ENCODE assay signal across 20 cellular contexts in genomic region chr11:68965901-68966868, GRCh38. TPM values are rescaled to one million over a fixed set of nuclear protein-coding genes. Genes with fewer than 3 reads are reported as not detected.
DNase-seq lines count a peak whose midpoint lies in the region; TF ChIP-seq lines count a peak whose summit lies in the region.
"Had no signal": no experiment of that assay in that cellular context is flagged by ENCODE, and none has a peak within 500 bp of the region (broad histone marks: within the 10 kb centered on the region; RNA-seq: fewer than 3 reads in every experiment).

No MANE protein-coding gene starts in this region.

- TF ChIP-seq CTCF in VCaP (conservative IDR thresholded peaks at IDR 0.05) (no peak), chondrocyte (IDR thresholded peaks at IDR 0.05) (no peak), sigmoid colon (IDR thresholded peaks at IDR 0.05) (no peak)

- no peak for TF ChIP-seq EP300 in sigmoid colon (IDR thresholded peaks at IDR 0.05)

- WGBS in sigmoid colon, 2 donors = 86 to 88% methylated on average over 15 of the region's 15 CpGs

- H3K36me3 Mint-ChIP-seq in activated CD4-positive, alpha-beta T cell treated with anti-CD3 and anti-CD28 coated beads, Interleukin-2, amount 10 ng/mL, durations not matched to agents 24 days and 14 days (ENCODE audit: low read depth) = peaks cover 3% of the 10 kb centered on the region
- H3K36me3 Mint-ChIP-seq in chondrocyte (ENCODE audit: low read depth) = no peaks in the 10 kb centered on the region

- H3K36me3 ChIP-seq in sigmoid colon = no peaks in the 10 kb centered on the region
- H3K36me3 ChIP-seq: brain microvascular endothelial cell, pancreas, upper lobe of left lung had no signal

- H3K4me1 Mint-ChIP-seq in activated CD4-positive, alpha-beta T cell treated with anti-CD3 and anti-CD28 coated beads, Interleukin-2, amount 10 ng/mL, durations not matched to agents 24 days and 14 days = peaks cover 12% of the 10 kb centered on the region
- H3K4me1 Mint-ChIP-seq in chondrocyte (ENCODE audit: low read depth) = no peaks in the 10 kb centered on the region

- peak overlapping the region; percentile 3 for H3K4me3 Mint-ChIP-seq in activated CD4-positive, alpha-beta T cell treated with anti-CD3 and anti-CD28 coated beads, Interleukin-2, amount 10 ng/mL, durations not matched to agents 24 days and 14 days
- H3K4me3 Mint-ChIP-seq in chondrocyte (ENCODE audit: unreplicated experiment) = no peak overlapping the region

- H3K9me3 ChIP-seq in sigmoid colon = no peaks in the 10 kb centered on the region
- H3K9me3 ChIP-seq: pancreas, upper lobe of left lung had no signal

- no peaks in the 10 kb centered on the region for H3K27me3 ChIP-seq in sigmoid colon
- H3K27me3 ChIP-seq: pancreas, upper lobe of left lung had no signal

- no peaks in the 10 kb centered on the region for H3K27me3 Mint-ChIP-seq in activated CD4-positive, alpha-beta T cell treated with anti-CD3 and anti-CD28 coated beads, Interleukin-2, amount 10 ng/mL, durations not matched to agents 24 days and 14 days
- H3K27me3 Mint-ChIP-seq in chondrocyte (ENCODE audit: low read depth) = peaks cover 10% of the 10 kb centered on the region

- peak overlapping the region; percentile 13 for H3K27ac Mint-ChIP-seq in activated CD4-positive, alpha-beta T cell treated with anti-CD3 and anti-CD28 coated beads, Interleukin-2, amount 10 ng/mL, durations not matched to agents 24 days and 14 days
- H3K27ac Mint-ChIP-seq in chondrocyte (ENCODE audit: unreplicated experiment) = no peak overlapping the region

- no peak for TF ChIP-seq POLR2A in sigmoid colon (IDR thresholded peaks at IDR 0.05)

- no peak overlapping the region for H3K4me3 ChIP-seq in sigmoid colon
- H3K4me3 ChIP-seq: pancreas, upper lobe of left lung had no signal

- intact Hi-C loops in activated CD4-positive, alpha-beta T cell treated with anti-CD3 and anti-CD28 coated beads, Interleukin-2, amount 10 ng/mL, durations not matched to agents 24 days and 14 days (cut with micrococcal nuclease) = no loop called here
- intact Hi-C loops in sigmoid colon (cut with DNase I) = no loop called here

- H3K27ac ChIP-seq in VCaP = peak overlapping the region; percentile 28
- H3K27ac ChIP-seq in sigmoid colon = no peak overlapping the region
- H3K27ac ChIP-seq: brain microvascular endothelial cell, pancreas, upper lobe of left lung had no signal

- DNase-seq in activated CD4-positive, alpha-beta T cell treated with anti-CD3 and anti-CD28 coated beads, Interleukin-2, amount 10 ng/mL, durations not matched to agents 24 days and 14 days = peak; percentile 78
- DNase-seq in activated CD4-positive, alpha-beta T cell treated with anti-CD3 and anti-CD28 coated beads for 48 hours = no peak
- DNase-seq in chondrocyte (ENCODE audit: low spot score) (peak; percentile 56), sigmoid colon (peak; percentile 57), SW480 (ENCODE audit: low spot score) (no peak), GM19240 (ENCODE audit: insufficient read length, low spot score) (no peak), amniotic stem cell (lab: John Stamatoyannopoulos, UW) (no peak)
- DNase-seq: activated naive CD4-positive, alpha-beta T cell treated with Interleukin-2 at 50 U/mL for 16 hours; brain microvascular endothelial cell; hypothalamus; NCI-H146; NCI-H446 treated with DMSO at 0.1 percent for 48 hours; stimulated activated naive CD4-positive, alpha-beta T cell treated with Interleukin-2 at 50 U/mL for 16 hours; upper lobe of left lung had no signal

- H3K4me1 ChIP-seq in sigmoid colon = peaks cover 0 to 9% (median 0%) of the 10 kb centered on the region in 4 donors
- H3K4me1 ChIP-seq: pancreas, upper lobe of left lung had no signal

- H3K9me3 Mint-ChIP-seq in activated CD4-positive, alpha-beta T cell treated with anti-CD3 and anti-CD28 coated beads, Interleukin-2, amount 10 ng/mL, durations not matched to agents 24 days and 14 days = no peaks in the 10 kb centered on the region
- no peaks in the 10 kb centered on the region for H3K9me3 Mint-ChIP-seq in chondrocyte (ENCODE audit: low read depth)

RNA-seq across cellular contexts. Expression of gene MRGPRD, which starts 14.6 kb away (rescaled TPM):
- total RNA-seq in activated CD4-positive, alpha-beta T cell treated with anti-CD3 and anti-CD28 coated beads, Interleukin-2, amount 10 ng/mL, durations not matched to agents 24 days and 14 days = not detected in 2 replicates
- total RNA-seq in chondrocyte (not detected in 3 replicates), sigmoid colon (1 to 10 TPM in 3 of 4 donors, not detected in 1; 1.9 to 2.2 (median 2.1) TPM)
- not detected for polyA plus RNA-seq in sigmoid colon
- total RNA-seq: activated CD8-positive, alpha-beta memory T cell treated with anti-CD3 and anti-CD28 coated beads for 36 hours; Daoy; MCF 10A; pancreas; SK-MEL-5; upper lobe of left lung had no signal
- polyA plus RNA-seq: pancreas had no signal

RNA-seq across cellular contexts. Expression of gene MRGPRF, which starts 46.9 kb away (rescaled TPM):
- not detected in 2 replicates for total RNA-seq in activated CD4-positive, alpha-beta T cell treated with anti-CD3 and anti-CD28 coated beads, Interleukin-2, amount 10 ng/mL, durations not matched to agents 24 days and 14 days
- total RNA-seq in chondrocyte = 1.6 to 8.8 TPM (median 8.2 TPM) in 3 replicates
- 100 to 1,000 TPM; 118 to 263 (median 138) TPM for total RNA-seq in sigmoid colon
- 10 to 100 TPM in 1 of 3 donors, 1 to 10 TPM in 2; 1.8 to 18.7 (median 4.2) TPM for polyA plus RNA-seq in sigmoid colon
- total RNA-seq: activated CD8-positive, alpha-beta memory T cell treated with anti-CD3 and anti-CD28 coated beads for 36 hours; Daoy; MCF 10A had no signal

Comparison
In these comparisons a context has a peak if more than half of its experiments do, and no peak if none do; other contexts are left out.
1. DNase-seq: peak in activated CD4-positive, alpha-beta T cell treated with anti-CD3 and anti-CD28 coated beads, Interleukin-2, amount 10 ng/mL, durations not matched to agents 24 days and 14 days (single experiment), chondrocyte (single experiment) and sigmoid colon (single experiment); none in activated CD4-positive, alpha-beta T cell treated with anti-CD3 and anti-CD28 coated beads for 48 hours (single experiment), SW480 (single experiment), GM19240 (single experiment) and amniotic stem cell (single experiment).
2. RNA of gene MRGPRF, which starts 46.9 kb away (total RNA-seq): 118 to 263 TPM in sigmoid colon; 1.6 to 8.8 TPM in chondrocyte and not detected in activated CD4-positive, alpha-beta T cell treated with anti-CD3 and anti-CD28 coated beads, Interleukin-2, amount 10 ng/mL, durations not matched to agents 24 days and 14 days; every median in the first group is over 10 times any median in the second.